ENCODE assay signal across 22 cellular contexts in the genomic region with DNA sequence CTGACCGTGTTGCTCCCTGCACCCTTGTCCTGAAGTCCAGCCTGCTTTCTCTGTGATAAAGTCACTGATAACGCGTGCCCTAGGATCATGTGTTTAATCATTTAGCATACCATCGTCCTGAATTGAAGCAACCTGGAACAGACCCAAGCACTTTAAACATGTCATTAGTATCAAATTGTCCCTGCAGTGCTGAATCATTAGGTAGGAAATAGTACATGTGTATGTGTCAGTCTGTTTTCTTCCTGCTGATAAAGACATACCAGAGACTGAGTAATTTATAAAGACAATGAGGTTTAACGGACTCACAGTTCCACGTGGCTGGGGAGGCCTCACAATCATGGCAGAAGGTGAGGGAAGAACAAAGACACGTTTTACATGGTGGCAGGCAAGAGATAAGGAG. TPM values are rescaled to one million over a fixed set of nuclear protein-coding genes. Genes with fewer than 3 reads are reported as not detected.
DNase-seq lines count a peak whose midpoint lies in the region; ATAC-seq, FAIRE-seq and TF ChIP-seq lines count a peak whose summit lies in the region.
"Had no signal": no experiment of that assay in that cellular context is flagged by ENCODE, and none has a peak within 500 bp of the region (broad histone marks: within the 10 kb centered on the region; RNA-seq: fewer than 3 reads in every experiment).

No MANE protein-coding gene starts in this region.

- CTCF ChIA-PET in endothelial cell of umbilical vein (lab: Charles Lee) = no interaction called here

- H3K27me3 ChIP-seq in endothelial cell of umbilical vein (ENCODE audit: control insufficient read depth in 2 of 2, insufficient read depth in 2 of 2, low read length in 2 of 2) (no peaks in the 10 kb centered on the region), psoas muscle (ENCODE audit: insufficient read depth in 3 of 3, low read length in 2 of 3) (no peaks in the 10 kb centered on the region)
- H3K27me3 ChIP-seq: BLaER1 treated with 17β-estradiol and CSF1 and Interleukin-3, amounts not matched to agents 10 nM and 100 nM had no signal

- H3K4me2 ChIP-seq in endothelial cell of umbilical vein (ENCODE audit: insufficient read depth, low read length) = no peak overlapping the region
- H3K4me2 ChIP-seq: BLaER1 treated with 17β-estradiol and CSF1 and Interleukin-3, amounts not matched to agents 10 nM and 100 nM had no signal

- H3K9me1 ChIP-seq in endothelial cell of umbilical vein (replicated peaks; ENCODE audit: control insufficient read depth, extremely low read depth, insufficient read depth, low read length) = no peaks in the 10 kb centered on the region

- no peak for FAIRE-seq in RCC 7860 (lab: Jason Lieb, UNC)
- peak; percentile 63 for FAIRE-seq in endothelial cell of umbilical vein (lab: Jason Lieb, UNC)

- peaks cover 0 to 12% (median 0%) of the 10 kb centered on the region in 3 donors for H3K36me3 Mint-ChIP-seq in naive thymus-derived CD8-positive, alpha-beta T cell
- no peaks in the 10 kb centered on the region for H3K36me3 Mint-ChIP-seq in effector memory CD8-positive, alpha-beta T cell (ENCODE audit: insufficient read depth)

- peak; percentile 63 to 79 (median 70) for ATAC-seq in psoas muscle
- ATAC-seq in naive thymus-derived CD8-positive, alpha-beta T cell = no peak
- no peak for ATAC-seq in GM21576 (IDR thresholded peaks at IDR 0.05; ENCODE audit: unreplicated experiment)
- ATAC-seq in effector memory CD8-positive, alpha-beta T cell (replicated peaks) = no peak
- ATAC-seq: HCT116 had no signal

- DNase-seq in EH (ENCODE audit: low read depth) (peak; percentile 74), RCC 7860 (ENCODE audit: low spot score) (peak; percentile 55), endothelial cell of umbilical vein (ENCODE audit: low read depth, low spot score) (peak; percentile 27), psoas muscle (no peak), C1 segment of cervical spinal cord (lab: John Stamatoyannopoulos, UW) (no peak)
- DNase-seq in naive thymus-derived CD8-positive, alpha-beta T cell = no peak
- no peak for DNase-seq in effector memory CD8-positive, alpha-beta T cell
- DNase-seq: DND-41; GF-D8; GOT3; Kasumi-1; MM.1S; NCI-H1092; NCI-H2081; NCI-H748 treated with DMSO at 0.1 percent for 48 hours; NK-92 treated with Interleukin-12 subunit alpha and Interleukin-12 subunit beta, amount 100 ng/mL, for 24 hours; RPMI8226 had no signal

- WGBS in psoas muscle, 3 donors = 18 to 29% (median 25%) methylated on average over 7 of the region's 7 CpGs

- H3K27me3 Mint-ChIP-seq in naive thymus-derived CD8-positive, alpha-beta T cell = peaks cover 12 to 66% (median 35%) of the 10 kb centered on the region in 5 donors
- H3K27me3 Mint-ChIP-seq in effector memory CD8-positive, alpha-beta T cell = peaks cover 68 to 100% of the 10 kb centered on the region in 2 donors

- H3K4me3 ChIP-seq in endothelial cell of umbilical vein (replicated peaks in 1 of 3; ENCODE audit: insufficient read depth in 1 of 3, low read depth in 1 of 3, low read length in 3 of 3) (no peak overlapping the region), psoas muscle (no peak overlapping the region)
- H3K4me3 ChIP-seq: BLaER1 treated with 17β-estradiol and CSF1 and Interleukin-3, amounts not matched to agents 10 nM and 100 nM had no signal

- H4K20me1 ChIP-seq in endothelial cell of umbilical vein (replicated peaks; ENCODE audit: control insufficient read depth, extremely low read depth, insufficient read depth, low read length) = no peaks in the 10 kb centered on the region
- H4K20me1 ChIP-seq: BLaER1 treated with 17β-estradiol and CSF1 and Interleukin-3, amounts not matched to agents 10 nM and 100 nM had no signal

- H3K4me1 ChIP-seq in endothelial cell of umbilical vein (ENCODE audit: control insufficient read depth, extremely low read depth, insufficient read depth, low read length) = no peaks in the 10 kb centered on the region
- H3K4me1 ChIP-seq in psoas muscle = peaks cover 48% of the 10 kb centered on the region
- H3K4me1 ChIP-seq: BLaER1 treated with 17β-estradiol and CSF1 and Interleukin-3, amounts not matched to agents 10 nM and 100 nM had no signal

- no peak overlapping the region for H2AFZ ChIP-seq in endothelial cell of umbilical vein (ENCODE audit: low read depth, low read length)

- H3K27ac ChIP-seq in endothelial cell of umbilical vein (ENCODE audit: insufficient read depth, low read depth, low read length) (no peak overlapping the region), psoas muscle (peak overlapping the region; percentile 86)
- H3K27ac ChIP-seq: BLaER1 treated with 17β-estradiol and CSF1 and Interleukin-3, amounts not matched to agents 10 nM and 100 nM had no signal

- TF ChIP-seq POLR2A in endothelial cell of umbilical vein (IDR thresholded peaks at IDR 0.05; ENCODE audit: low read depth, low read length) = no peak

- no peak overlapping the region for H3K4me3 Mint-ChIP-seq in naive thymus-derived CD8-positive, alpha-beta T cell
- no peak overlapping the region for H3K4me3 Mint-ChIP-seq in effector memory CD8-positive, alpha-beta T cell

- H3K9me3 ChIP-seq in endothelial cell of umbilical vein (replicated peaks; ENCODE audit: control insufficient read depth, insufficient read depth, low read length) (no peaks in the 10 kb centered on the region), psoas muscle (no peaks in the 10 kb centered on the region)

- TF ChIP-seq CTCF in endothelial cell of umbilical vein (IDR thresholded peaks at IDR 0.05; ENCODE audit: extremely low read depth in 1 of 2, insufficient read depth in 1 of 2, low read depth in 1 of 2, low read length in 2 of 2) (no peak), psoas muscle (IDR thresholded peaks at IDR 0.05) (no peak)

- no peaks in the 10 kb centered on the region for H3K4me1 Mint-ChIP-seq in naive thymus-derived CD8-positive, alpha-beta T cell
- no peaks in the 10 kb centered on the region for H3K4me1 Mint-ChIP-seq in effector memory CD8-positive, alpha-beta T cell (ENCODE audit: low read depth in 2 of 2)

- H3K9me3 Mint-ChIP-seq in naive thymus-derived CD8-positive, alpha-beta T cell = peaks cover 0 to 18% (median 8%) of the 10 kb centered on the region in 9 donors
- H3K9me3 Mint-ChIP-seq in effector memory CD8-positive, alpha-beta T cell = no peaks in the 10 kb centered on the region

- dilution Hi-C loops in endothelial cell of umbilical vein (cut with MboI; ENCODE audit: extremely low pct_ligation_motif_present, low sequenced_read_pairs) = no loop called here

- no TSS peak for BruUV-seq in endothelial cell of umbilical vein (replicated peaks; lab: Mats Ljungman, UMichigan)

- no peak overlapping the region for H3K27ac Mint-ChIP-seq in naive thymus-derived CD8-positive, alpha-beta T cell
- no peak overlapping the region for H3K27ac Mint-ChIP-seq in effector memory CD8-positive, alpha-beta T cell

- POLR2A ChIA-PET in endothelial cell of umbilical vein (lab: Charles Lee) = interaction anchor here (0.6 kb wide), 1 partner anchor 14 kb away, joined by 5 read pairs; no protein-coding TSS in a partner anchor
- POLR2A ChIA-PET in naive thymus-derived CD8-positive, alpha-beta T cell (lab: Charles Lee) = no interaction called here

- H3K9ac ChIP-seq in endothelial cell of umbilical vein (replicated peaks; ENCODE audit: extremely low read depth, insufficient read depth, low read length) = no peak overlapping the region
- H3K9ac ChIP-seq: BLaER1 treated with 17β-estradiol and CSF1 and Interleukin-3, amounts not matched to agents 10 nM and 100 nM had no signal

- H3K79me2 ChIP-seq in endothelial cell of umbilical vein (ENCODE audit: control insufficient read depth, insufficient read depth, low read length) = no peaks in the 10 kb centered on the region

- intact Hi-C loops in endothelial cell of umbilical vein (cut with micrococcal nuclease) (no loop called here), psoas muscle (cut with DNase I) (no loop called here)

- H3K36me3 ChIP-seq in endothelial cell of umbilical vein (ENCODE audit: control insufficient read depth in 2 of 2, extremely low read depth in 1 of 2, insufficient read depth in 2 of 2, low read length in 2 of 2) (no peaks in the 10 kb centered on the region), psoas muscle (ENCODE audit: insufficient read depth in 1 of 2, low read depth in 1 of 2) (no peaks in the 10 kb centered on the region)

TF ChIP-seq in endothelial cell of umbilical vein, 7 proteins besides CTCF, POLR2A, EP300 and RAD21:
- TF ChIP-seq MYC (IDR thresholded peaks at IDR 0.05; ENCODE audit: low read depth, low read length) (no peak), FOS (IDR thresholded peaks at IDR 0.05; ENCODE audit: borderline replicate concordance, insufficient read depth, low read length) (peak; percentile 78), GATA2 (IDR thresholded peaks at IDR 0.05; ENCODE audit: insufficient read depth, insufficient read length, low read depth, low read length) (peak; percentile 74), EZH2 (IDR thresholded peaks at IDR 0.05; ENCODE audit: borderline replicate concordance, low read depth, low read length, severe bottlenecking) (no peak), JUN (IDR thresholded peaks at IDR 0.05; ENCODE audit: borderline replicate concordance, insufficient read depth, insufficient read length, low read depth) (no peak), POLR2AphosphoS5 (IDR thresholded peaks at IDR 0.05; ENCODE audit: insufficient read depth, low read depth, low read length) (no peak)
- TF ChIP-seq, protein P1, sequence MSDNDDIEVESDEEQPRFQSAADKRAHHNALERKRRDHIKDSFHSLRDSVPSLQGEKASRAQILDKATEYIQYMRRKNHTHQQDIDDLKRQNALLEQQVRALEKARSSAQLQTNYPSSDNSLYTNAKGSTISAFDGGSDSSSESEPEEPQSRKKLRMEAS (IDR thresholded peaks at IDR 0.05; ENCODE audit: insufficient read depth, insufficient read length) = no peak
TF ChIP-seq in endothelial cell of umbilical vein: peak in this region for 2.

RNA-seq across cellular contexts. Expression of a gene that starts 2.8 kb away (rescaled TPM):
- not detected in 2 replicates for total RNA-seq in endothelial cell of umbilical vein
- not detected in 2 replicates for polyA plus RNA-seq in endothelial cell of umbilical vein
- not detected in 2 replicates for polyA plus RNA-seq in endothelial cell of umbilical vein (2011; cell fraction: cytosol; rRNA removed)
- not detected in 2 replicates for polyA plus RNA-seq in endothelial cell of umbilical vein (2011; cell fraction: nucleus; rRNA removed)
- 0.32 TPM in 1 of 2 replicates, not detected in the other for polyA plus RNA-seq in endothelial cell of umbilical vein (2012)
- not detected in 2 replicates for polyA minus RNA-seq in endothelial cell of umbilical vein
- not detected for polyA minus RNA-seq in endothelial cell of umbilical vein (2011; cell fraction: cytosol; rRNA and poly(A)+ RNA removed)
- not detected in 2 replicates for polyA minus RNA-seq in endothelial cell of umbilical vein (2011; cell fraction: nucleus; rRNA and poly(A)+ RNA removed)
- total RNA-seq in psoas muscle = 1 to 10 TPM in 3 of 4 donors, under 1 TPM in 1; 0.54 to 9.3 (median 1.9) TPM
- 1 to 10 TPM in 1 of 3 donors, under 1 TPM in 2; 0.04 to 1.1 (median 0.21) TPM for polyA plus RNA-seq in psoas muscle
- total RNA-seq in naive thymus-derived CD8-positive, alpha-beta T cell = not detected
- polyA plus RNA-seq in naive thymus-derived CD8-positive, alpha-beta T cell = not detected
- total RNA-seq: NCI-H460, OCI-LY7 had no signal

Comparison
In these comparisons a context has a peak if more than half of its experiments do, and no peak if none do; other contexts are left out.
1. DNase-seq: peak in EH (single experiment), RCC 7860 (single experiment) and endothelial cell of umbilical vein (single experiment); none in psoas muscle (0 of 2), naive thymus-derived CD8-positive, alpha-beta T cell (0 of 10), effector memory CD8-positive, alpha-beta T cell (0 of 3) and C1 segment of cervical spinal cord (0 of 14).
2. ATAC-seq: peak in psoas muscle (4 of 4); none in naive thymus-derived CD8-positive, alpha-beta T cell (0 of 2), GM21576 (single experiment) and effector memory CD8-positive, alpha-beta T cell (single experiment).